ENCODE assay signal across 9 cellular contexts in the genomic region with DNA sequence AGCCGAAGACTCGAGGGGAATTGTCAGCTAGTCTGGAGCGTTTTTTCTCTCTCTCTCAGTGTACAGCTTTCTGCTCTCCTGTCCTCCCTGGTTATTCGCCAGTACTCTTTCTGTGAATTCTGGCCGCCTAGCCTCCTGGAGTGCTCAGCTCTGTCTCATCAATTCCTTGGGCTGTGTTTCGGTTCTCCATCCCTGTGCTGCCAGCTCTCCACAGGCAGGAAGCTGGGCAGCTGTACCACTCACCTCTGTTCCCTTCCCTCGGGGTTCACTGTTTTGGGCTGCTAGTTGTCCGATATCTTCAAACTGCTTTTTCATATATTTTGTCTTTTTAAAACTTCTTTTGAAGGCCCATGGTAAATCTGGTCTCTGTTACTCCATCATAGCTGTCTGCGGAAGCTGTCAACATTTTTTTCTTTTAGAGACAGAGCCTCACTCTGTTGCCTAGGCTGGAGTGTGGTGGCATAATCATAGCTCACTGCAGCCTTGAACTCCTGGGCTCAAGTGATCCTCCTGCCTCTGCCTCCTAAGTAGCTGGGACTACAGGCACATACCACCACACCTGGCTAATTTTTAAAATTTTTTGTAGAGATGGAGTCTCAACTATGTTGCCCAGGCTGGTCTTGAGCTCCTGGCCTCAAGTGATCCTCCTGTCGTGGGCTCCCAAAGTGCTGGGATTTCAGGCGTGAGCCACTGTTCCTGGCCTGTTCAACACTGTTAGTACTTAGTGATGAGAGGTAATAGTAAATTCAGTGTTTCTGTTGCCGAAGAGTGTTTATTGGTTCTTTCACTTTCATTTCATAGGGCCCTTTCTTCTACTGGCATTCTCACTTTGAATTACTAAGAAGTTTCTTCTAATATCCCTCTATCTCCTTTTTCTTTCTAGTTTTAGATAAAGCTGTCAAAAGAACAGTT. TPM values are rescaled to one million over a fixed set of nuclear protein-coding genes. Genes with fewer than 3 reads are reported as not detected.
DNase-seq lines count a peak whose midpoint lies in the region; ATAC-seq lines count a peak whose summit lies in the region.
"Had no signal": no experiment of that assay in that cellular context is flagged by ENCODE, and none has a peak within 500 bp of the region (broad histone marks: within the 10 kb centered on the region; RNA-seq: fewer than 3 reads in every experiment).

No MANE protein-coding gene starts in this region.

- no peaks in the 10 kb centered on the region for H3K9me3 Mint-ChIP-seq in activated CD4-positive, alpha-beta T cell treated with anti-CD3 and anti-CD28 coated beads for 36 hours (ENCODE audit: low read depth)
- no peaks in the 10 kb centered on the region for H3K9me3 Mint-ChIP-seq in activated naive CD8-positive, alpha-beta T cell treated with anti-CD3 and anti-CD28 coated beads for 36 hours
- H3K9me3 Mint-ChIP-seq in stimulated activated naive CD8-positive, alpha-beta T cell treated with anti-CD3 and anti-CD28 coated beads, Interleukin-15, amount 100 ng/mL, for 72 hours = no peaks in the 10 kb centered on the region

- DNase-seq in activated CD4-positive, alpha-beta T cell treated with anti-CD3 and anti-CD28 coated beads for 36 hours = no peak
- DNase-seq in activated CD4-positive, alpha-beta T cell treated with anti-CD3 and anti-CD28 coated beads, Interleukin-2, amount 50 U/mL, for 48 hours = no peak
- no peak for DNase-seq in activated naive CD8-positive, alpha-beta T cell treated with anti-CD3 and anti-CD28 coated beads for 36 hours
- no peak for DNase-seq in stimulated activated naive CD8-positive, alpha-beta T cell treated with anti-CD3 and anti-CD28 coated beads, Interleukin-15, amount 100 ng/mL, for 72 hours
- no peak for DNase-seq in NCI-H1048 (lab: John Stamatoyannopoulos, UW)
- DNase-seq in GDM1 (lab: John Stamatoyannopoulos, UW) = no peak
- DNase-seq in AG20443 (ENCODE audit: low spot score) = no peak

- no peaks in the 10 kb centered on the region for H3K27me3 Mint-ChIP-seq in activated CD4-positive, alpha-beta T cell treated with anti-CD3 and anti-CD28 coated beads for 36 hours
- no peaks in the 10 kb centered on the region for H3K27me3 Mint-ChIP-seq in activated naive CD8-positive, alpha-beta T cell treated with anti-CD3 and anti-CD28 coated beads for 36 hours
- H3K27me3 Mint-ChIP-seq in stimulated activated naive CD8-positive, alpha-beta T cell treated with anti-CD3 and anti-CD28 coated beads, Interleukin-15, amount 100 ng/mL, for 72 hours = no peaks in the 10 kb centered on the region

- ATAC-seq in activated CD4-positive, alpha-beta T cell treated with anti-CD3 and anti-CD28 coated beads for 36 hours = peak; percentile 93
- peak; percentile 67 for ATAC-seq in HG02943 (IDR thresholded peaks at IDR 0.05; ENCODE audit: low read depth, unreplicated experiment)
- peak; percentile 66 for ATAC-seq in stimulated activated naive CD8-positive, alpha-beta T cell treated with anti-CD3 and anti-CD28 coated beads, Interleukin-15, amount 100 ng/mL, for 72 hours
- ATAC-seq: A549 had no signal

- H3K27ac Mint-ChIP-seq in activated CD4-positive, alpha-beta T cell treated with anti-CD3 and anti-CD28 coated beads for 36 hours = peak overlapping the region; percentile 85
- peak overlapping the region; percentile 55 for H3K27ac Mint-ChIP-seq in activated naive CD8-positive, alpha-beta T cell treated with anti-CD3 and anti-CD28 coated beads for 36 hours
- H3K27ac Mint-ChIP-seq in stimulated activated naive CD8-positive, alpha-beta T cell treated with anti-CD3 and anti-CD28 coated beads, Interleukin-15, amount 100 ng/mL, for 72 hours = peak overlapping the region; percentile 95 to 98

- POLR2A ChIA-PET in activated CD4-positive, alpha-beta T cell treated with anti-CD3 and anti-CD28 coated beads for 36 hours (lab: Charles Lee) = interaction anchor here (0.8 kb wide), 1 partner anchor 19 kb away, joined by 3 read pairs; a partner anchor contains a TSS

- H3K4me1 Mint-ChIP-seq in activated CD4-positive, alpha-beta T cell treated with anti-CD3 and anti-CD28 coated beads for 36 hours = peaks cover 12% of the 10 kb centered on the region
- H3K4me1 Mint-ChIP-seq in activated naive CD8-positive, alpha-beta T cell treated with anti-CD3 and anti-CD28 coated beads for 36 hours = peaks cover 15% of the 10 kb centered on the region
- H3K4me1 Mint-ChIP-seq in stimulated activated naive CD8-positive, alpha-beta T cell treated with anti-CD3 and anti-CD28 coated beads, Interleukin-15, amount 100 ng/mL, for 72 hours = peaks cover 26% of the 10 kb centered on the region

- peaks cover 4% of the 10 kb centered on the region for H3K36me3 Mint-ChIP-seq in activated CD4-positive, alpha-beta T cell treated with anti-CD3 and anti-CD28 coated beads for 36 hours (ENCODE audit: low read depth)
- peaks cover 5% of the 10 kb centered on the region for H3K36me3 Mint-ChIP-seq in activated naive CD8-positive, alpha-beta T cell treated with anti-CD3 and anti-CD28 coated beads for 36 hours

- intact Hi-C loops in activated CD4-positive, alpha-beta T cell treated with anti-CD3 and anti-CD28 coated beads for 36 hours (cut with DNase I, micrococcal nuclease) = no loop called here

- H3K4me3 Mint-ChIP-seq in activated CD4-positive, alpha-beta T cell treated with anti-CD3 and anti-CD28 coated beads for 36 hours = peak overlapping the region; percentile 61
- H3K4me3 Mint-ChIP-seq in activated naive CD8-positive, alpha-beta T cell treated with anti-CD3 and anti-CD28 coated beads for 36 hours = peak overlapping the region; percentile 39
- H3K4me3 Mint-ChIP-seq in stimulated activated naive CD8-positive, alpha-beta T cell treated with anti-CD3 and anti-CD28 coated beads, Interleukin-15, amount 100 ng/mL, for 72 hours = peak overlapping the region; percentile 73 to 81

- CTCF ChIA-PET in activated CD4-positive, alpha-beta T cell treated with anti-CD3 and anti-CD28 coated beads for 36 hours (lab: Charles Lee) = interaction anchor here (0.6 to 3.8 kb wide), 7 partner anchors 8 to 523 kb away, joined by 3 to 25 read pairs (median 4); a partner anchor contains a TSS

RNA-seq across cellular contexts. Expression of a gene that starts 18.6 kb away (rescaled TPM):
- 10 to 100 TPM; 11.7 to 12.3 TPM for total RNA-seq in activated CD4-positive, alpha-beta T cell treated with anti-CD3 and anti-CD28 coated beads for 36 hours
- 10 to 100 TPM; 13.0 to 15.9 TPM for total RNA-seq in activated naive CD8-positive, alpha-beta T cell treated with anti-CD3 and anti-CD28 coated beads for 36 hours

RNA-seq across cellular contexts. Expression of a gene that starts 45.9 kb away (rescaled TPM):
- total RNA-seq in activated CD4-positive, alpha-beta T cell treated with anti-CD3 and anti-CD28 coated beads for 36 hours = 10 to 100 TPM; 19.2 to 31.2 TPM
- 10 to 100 TPM; 32.0 to 33.0 TPM for total RNA-seq in activated naive CD8-positive, alpha-beta T cell treated with anti-CD3 and anti-CD28 coated beads for 36 hours
